1 cellular context compared by ENCODE assay signal in genomic region chr9:128048663-128049062, GRCh38.
TF ChIP-seq lines count a peak whose summit lies in the region.

No MANE protein-coding gene starts in this region.

TF ChIP-seq in K562, 482 proteins besides CTCF, POLR2A, EP300 and RAD21:
- TF ChIP-seq KAT7 (CRISPR knock-in tag; IDR thresholded peaks at IDR 0.05; ENCODE audit: borderline replicate concordance) = no peak
- peak; percentile 68 for TF ChIP-seq FOS (IDR thresholded peaks at IDR 0.05; ENCODE audit: extremely low read depth, insufficient read length)
- TF ChIP-seq NFYB (IDR thresholded peaks at IDR 0.05; ENCODE audit: extremely low read depth, insufficient read length) = peak; percentile 75
- TF ChIP-seq RBM25 (IDR thresholded peaks at IDR 0.05; ENCODE audit: low read depth, low read length, severe bottlenecking) = peak; percentile 77
- TF ChIP-seq USF1 (CRISPR knock-in tag; IDR thresholded peaks at IDR 0.05) = peak; percentile 93
- peak; percentile 76 for TF ChIP-seq ASH1L (IDR thresholded peaks at IDR 0.05; ENCODE audit: borderline replicate concordance, low read depth, partially characterized antibody)
- TF ChIP-seq NR2C1 (IDR thresholded peaks at IDR 0.05) = peak; percentile 75
- peak; percentile 38; the same call in 1 of the 2 replicates for TF ChIP-seq NR2C1 (tag; IDR thresholded peaks at IDR 0.05)
- TF ChIP-seq NR2C2 (CRISPR knock-in tag; IDR thresholded peaks at IDR 0.05) = no peak
- TF ChIP-seq NR2C2 (tag; IDR thresholded peaks at IDR 0.05) = peak; percentile 28; the same call in 1 of the 2 replicates
- no peak for TF ChIP-seq ATF2 (CRISPR knock-in tag; IDR thresholded peaks at IDR 0.05)
- no peak for TF ChIP-seq ZNF586 (CRISPR knock-in tag; conservative IDR thresholded peaks at IDR 0.05)
- no peak for TF ChIP-seq TAF15 (IDR thresholded peaks at IDR 0.05; ENCODE audit: low read depth, low read length)
- no peak for TF ChIP-seq HMG20A (CRISPR knock-in tag; conservative IDR thresholded peaks at IDR 0.05)
- TF ChIP-seq USF2 (CRISPR knock-in tag; IDR thresholded peaks at IDR 0.05) = peak; percentile 89
- TF ChIP-seq RAD51 (IDR thresholded peaks at IDR 0.05; ENCODE audit: borderline replicate concordance, low read depth) = peak; percentile 85
